In the genomic region with DNA sequence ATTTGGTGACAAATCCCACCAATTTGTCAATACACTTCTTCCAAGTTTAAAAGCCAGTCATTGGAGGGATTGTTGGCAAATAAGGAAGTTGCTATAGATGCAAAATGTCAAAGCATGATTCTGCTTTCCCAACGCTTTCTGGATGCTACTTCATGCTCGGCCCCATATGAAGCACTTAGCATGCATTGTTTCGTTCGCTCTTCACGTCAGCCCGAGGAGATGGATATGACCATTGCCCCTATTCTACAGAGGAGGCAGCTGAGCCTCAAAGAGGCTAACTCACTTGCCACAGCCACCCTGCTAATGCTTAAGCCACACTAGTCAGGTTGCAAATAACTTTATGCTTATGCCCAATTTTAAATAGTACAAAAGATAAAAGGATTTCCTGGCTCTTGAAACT, we compare ENCODE assay signal across 14 cellular contexts.
"Had no signal": no experiment of that assay in that cellular context is flagged by ENCODE, and none has a peak within 500 bp of the region (broad histone marks: within the 10 kb centered on the region; RNA-seq: fewer than 3 reads in every experiment).

No MANE protein-coding gene starts in this region.

- H3K9me3 Mint-ChIP-seq: activated T-helper 1 cell treated with anti-CD3 and anti-CD28 coated beads, Interleukin-12 subunit alpha, Interleukin-12 subunit beta, Interleukin-2, Interleukin-4 antibody, amounts not matched to agents 30 ng/mL and 10 ng/mL and 1 ng/mL, durations not matched to agents 14 hours and 24 hours and 36 hours had no signal

- DNase-seq: activated CD4-positive, alpha-beta T cell treated with anti-CD3 and anti-CD28 coated beads, Interleukin-2, amount 50 U/mL, for 1 hour; activated CD4-positive, CD25-positive, alpha-beta regulatory T cell treated with anti-CD3 and anti-CD28 coated beads, Interleukin-2, amount 50 U/mL, for 72 hours; activated T-cell treated with anti-CD3 and anti-CD28 coated beads for 4 hours; aorta; left lung; nucleus accumbens; posterior cingulate gyrus; retina; stimulated activated naive CD4-positive, alpha-beta T cell; T-helper 2 cell; transverse colon had no signal

- FAIRE-seq: frontal cortex had no signal

- H3K4me3 ChIP-seq: coronary artery, left lung, transverse colon had no signal

- H3K9me3 ChIP-seq: left lung, transverse colon had no signal

- H3K27me3 ChIP-seq: left lung, transverse colon had no signal

- H3K27ac Mint-ChIP-seq: activated T-helper 1 cell treated with anti-CD3 and anti-CD28 coated beads, Interleukin-12 subunit alpha, Interleukin-12 subunit beta, Interleukin-2, Interleukin-4 antibody, amounts not matched to agents 30 ng/mL and 10 ng/mL and 1 ng/mL, durations not matched to agents 14 hours and 24 hours and 36 hours had no signal

- H3K27ac ChIP-seq: left lung, transverse colon had no signal

- H3K36me3 ChIP-seq: left lung, transverse colon had no signal
